In genomic region chr10:122264931-122265330, GRCh38 we compare ENCODE assay signal across 23 cellular contexts. TPM values are rescaled to one million over a fixed set of nuclear protein-coding genes. Genes with fewer than 3 reads are reported as not detected.
"Had no signal": no experiment of that assay in that cellular context is flagged by ENCODE, and none has a peak within 500 bp of the region (broad histone marks: within the 10 kb centered on the region; RNA-seq: fewer than 3 reads in every experiment).

No MANE protein-coding gene starts in this region.

- ATAC-seq: effector memory CD8-positive, alpha-beta T cell; left lobe of liver; stimulated activated memory B cell treated with anti-CD40 and anti-IgM and Interleukin-4, amounts not matched to agents 10 μg/mL and 1 μg/mL and 100 μg/mL, for 72 hours had no signal

- H3K9me3 ChIP-seq: ovary, uterus had no signal

- H3K4me3 ChIP-seq: ovary, sigmoid colon, tibial artery, uterus had no signal

- H3K27ac ChIP-seq: ovary, sigmoid colon, tibial artery, uterus had no signal

- H3K27ac Mint-ChIP-seq: activated naive CD8-positive, alpha-beta T cell treated with anti-CD3 and anti-CD28 coated beads, Interleukin-2, amount 10 ng/mL, durations not matched to agents 7 days and 5 days; effector memory CD8-positive, alpha-beta T cell; stimulated activated memory B cell treated with anti-CD40 and anti-IgM and Interleukin-4, amounts not matched to agents 10 μg/mL and 1 μg/mL and 100 μg/mL, for 72 hours had no signal

- FAIRE-seq: frontal cortex, keratinocyte had no signal

- H3K27me3 ChIP-seq: ovary, sigmoid colon, tibial artery, uterus had no signal

- H3K36me3 Mint-ChIP-seq: activated naive CD8-positive, alpha-beta T cell treated with anti-CD3 and anti-CD28 coated beads, Interleukin-2, amount 10 ng/mL, durations not matched to agents 7 days and 5 days had no signal

- H3K4me3 Mint-ChIP-seq: activated naive CD8-positive, alpha-beta T cell treated with anti-CD3 and anti-CD28 coated beads, Interleukin-2, amount 10 ng/mL, durations not matched to agents 7 days and 5 days; effector memory CD8-positive, alpha-beta T cell; neural crest cell; stimulated activated memory B cell treated with anti-CD40 and anti-IgM and Interleukin-4, amounts not matched to agents 10 μg/mL and 1 μg/mL and 100 μg/mL, for 72 hours had no signal

- H3K36me3 ChIP-seq: ovary, uterus had no signal

- H3K4me1 Mint-ChIP-seq: activated naive CD8-positive, alpha-beta T cell treated with anti-CD3 and anti-CD28 coated beads, Interleukin-2, amount 10 ng/mL, durations not matched to agents 7 days and 5 days; stimulated activated memory B cell treated with anti-CD40 and anti-IgM and Interleukin-4, amounts not matched to agents 10 μg/mL and 1 μg/mL and 100 μg/mL, for 72 hours had no signal

- DNase-seq: activated CD4-positive, alpha-beta T cell treated with anti-CD3 and anti-CD28 coated beads, Interleukin-2, amount 50 U/mL, for 4 hours; activated CD4-positive, CD25-positive, alpha-beta regulatory T cell treated with anti-CD3 and anti-CD28 coated beads, Interleukin-2, amount 50 U/mL, for 72 hours; activated naive CD4-positive, alpha-beta T cell; activated naive CD8-positive, alpha-beta T cell treated with anti-CD3 and anti-CD28 coated beads, Interleukin-2, amount 10 ng/mL, durations not matched to agents 7 days and 5 days; activated T-cell treated with anti-CD3 and anti-CD28 coated beads for 4 hours; anterior cingulate cortex; cerebellar nuclear complex; dermis blood vessel endothelial cell; effector memory CD8-positive, alpha-beta T cell; mesendoderm; ovary; stimulated activated CD4-positive, alpha-beta T cell treated with anti-CD3 and anti-CD28 coated beads, Interleukin-2, amount 100 ng/mL, for 48 hours; T-helper 1 cell; T1000; uterus had no signal

- H3K4me1 ChIP-seq: uterus had no signal

RNA-seq across cellular contexts. Expression of gene BTBD16, which starts 6.2 kb away (rescaled TPM):
- total RNA-seq: activated naive CD8-positive, alpha-beta T cell treated with anti-CD3 and anti-CD28 coated beads, Interleukin-2, amount 10 ng/mL, durations not matched to agents 7 days and 5 days; dermis blood vessel endothelial cell; frontal cortex; neural crest cell; pulmonary artery endothelial cell had no signal
- polyA plus RNA-seq: ovary had no signal
